In the genomic region with DNA sequence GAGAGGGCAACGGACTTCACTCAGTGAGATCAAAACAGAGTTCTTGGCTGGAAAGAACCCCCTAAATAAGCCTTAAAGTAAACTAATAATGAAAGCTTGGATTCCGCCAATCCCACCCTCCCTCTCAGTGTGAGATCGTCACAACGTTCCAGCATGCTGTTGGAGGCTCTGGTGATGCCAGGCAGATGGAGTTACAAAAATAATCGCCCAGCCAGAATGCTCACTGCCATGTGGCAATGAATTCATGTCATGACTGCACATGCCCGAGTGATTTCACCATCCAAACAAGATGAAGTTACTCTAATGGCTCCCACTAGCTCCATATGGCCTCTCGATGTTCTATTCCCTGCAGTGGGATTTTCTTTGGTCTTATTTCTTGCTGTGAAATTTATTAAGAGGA, we compare ENCODE assay signal across 23 cellular contexts.
DNase-seq lines count a peak whose midpoint lies in the region; ATAC-seq and TF ChIP-seq lines count a peak whose summit lies in the region.
"Had no signal": no experiment of that assay in that cellular context is flagged by ENCODE, and none has a peak within 500 bp of the region (broad histone marks: within the 10 kb centered on the region; RNA-seq: fewer than 3 reads in every experiment).

No MANE protein-coding gene starts in this region.

- no peak overlapping the region for H3K56ac ChIP-seq in mesendoderm (ENCODE audit: low read length)

- H3K9me3 Mint-ChIP-seq in activated T-helper 1 cell treated with anti-CD3 and anti-CD28 coated beads, Interleukin-12 subunit alpha, Interleukin-12 subunit beta, Interleukin-2, Interleukin-4 antibody, amounts not matched to agents 30 ng/mL and 10 ng/mL and 1 ng/mL, durations not matched to agents 14 hours and 24 hours and 36 hours, result peaks cover 6% of the 10 kb centered on the region
- H3K9me3 Mint-ChIP-seq: activated CD4-positive, alpha-beta memory T cell treated with anti-CD3 and anti-CD28 coated beads, Interleukin-2, amount 10 ng/mL, durations not matched to agents 7 days and 5 days; activated naive CD4-positive, alpha-beta T cell treated with anti-CD3 and anti-CD28 coated beads, Interleukin-2, amount 50 U/mL, for 24 hours; activated T-helper 2 cell treated with anti-CD3 and anti-CD28 coated beads, Interferon-gamma antibody, Interleukin-2, Interleukin-4, amounts not matched to agents 10 μg/mL and 5 μg/mL and 100 μg/mL, durations not matched to agents 14 hours and 24 hours and 36 hours; nephron had no signal

- H3K79me1 ChIP-seq in mesendoderm (ENCODE audit: low read length), result no peaks in the 10 kb centered on the region

- WGBS in mesendoderm (ENCODE audit: extremely low coverage, insufficient coverage, low lambda C conversion rate), result no CpG with 5 or more reads among the region's 7 CpGs

- H2AK5ac ChIP-seq in mesendoderm (ENCODE audit: low read length), result no peak overlapping the region

- H3K27me3 Mint-ChIP-seq in activated T-helper 1 cell treated with anti-CD3 and anti-CD28 coated beads, Interleukin-12 subunit alpha, Interleukin-12 subunit beta, Interleukin-2, Interleukin-4 antibody, amounts not matched to agents 30 ng/mL and 10 ng/mL and 1 ng/mL, durations not matched to agents 14 hours and 24 hours and 36 hours (ENCODE audit: insufficient read depth), result no peaks in the 10 kb centered on the region
- H3K27me3 Mint-ChIP-seq: activated CD4-positive, alpha-beta memory T cell treated with anti-CD3 and anti-CD28 coated beads, Interleukin-2, amount 10 ng/mL, durations not matched to agents 7 days and 5 days; activated naive CD4-positive, alpha-beta T cell treated with anti-CD3 and anti-CD28 coated beads, Interleukin-2, amount 50 U/mL, for 24 hours; T-helper 17 cell had no signal

- no peak overlapping the region for H3K4me3 Mint-ChIP-seq in activated T-helper 1 cell treated with anti-CD3 and anti-CD28 coated beads, Interleukin-12 subunit alpha, Interleukin-12 subunit beta, Interleukin-2, Interleukin-4 antibody, amounts not matched to agents 30 ng/mL and 10 ng/mL and 1 ng/mL, durations not matched to agents 14 hours and 24 hours and 36 hours
- H3K4me3 Mint-ChIP-seq: activated CD4-positive, alpha-beta memory T cell treated with anti-CD3 and anti-CD28 coated beads, Interleukin-2, amount 10 ng/mL, durations not matched to agents 7 days and 5 days; activated naive CD4-positive, alpha-beta T cell treated with anti-CD3 and anti-CD28 coated beads, Interleukin-2, amount 50 U/mL, for 24 hours; nephron; T-helper 17 cell had no signal

- no peak overlapping the region for H2BK120ac ChIP-seq in mesendoderm (ENCODE audit: low read depth, low read length)

- H3K36me3 Mint-ChIP-seq in activated T-helper 1 cell treated with anti-CD3 and anti-CD28 coated beads, Interleukin-12 subunit alpha, Interleukin-12 subunit beta, Interleukin-2, Interleukin-4 antibody, amounts not matched to agents 30 ng/mL and 10 ng/mL and 1 ng/mL, durations not matched to agents 14 hours and 24 hours and 36 hours (ENCODE audit: low read depth), result no peaks in the 10 kb centered on the region
- H3K36me3 Mint-ChIP-seq: activated naive CD4-positive, alpha-beta T cell treated with anti-CD3 and anti-CD28 coated beads, Interleukin-2, amount 50 U/mL, for 24 hours had no signal

- no peak overlapping the region for H3K4ac ChIP-seq in mesendoderm (ENCODE audit: low read depth, low read length)

- no peak for TF ChIP-seq CTCF in thoracic aorta (IDR thresholded peaks at IDR 0.05)

- H3K4me2 ChIP-seq in mesendoderm (ENCODE audit: low read length), result no peak overlapping the region
- H3K4me2 ChIP-seq: A549 had no signal

- H4K8ac ChIP-seq in mesendoderm (ENCODE audit: low read depth, low read length), result no peak overlapping the region

- H4K5ac ChIP-seq in mesendoderm (ENCODE audit: low read length), result no peak overlapping the region

- H3K4me3 ChIP-seq in thoracic aorta (peak overlapping the region; percentile 31), mesendoderm (ENCODE audit: low read length) (no peak overlapping the region)
- H3K4me3 ChIP-seq: A549, ovary had no signal

- H3K9me3 ChIP-seq in thoracic aorta, result no peaks in the 10 kb centered on the region
- H3K9me3 ChIP-seq: A549, ovary had no signal

- no peaks in the 10 kb centered on the region for H3K27me3 ChIP-seq in thoracic aorta (replicated peaks; ENCODE audit: insufficient read depth)
- H3K27me3 ChIP-seq in mesendoderm (ENCODE audit: insufficient read depth, low read length, poor library complexity), result no peaks in the 10 kb centered on the region
- H3K27me3 ChIP-seq: ovary had no signal

- H3K23ac ChIP-seq in mesendoderm (ENCODE audit: low read length), result no peak overlapping the region

- H3K27ac ChIP-seq in thoracic aorta (no peak overlapping the region), mesendoderm (ENCODE audit: low read depth, low read length) (no peak overlapping the region)
- H3K27ac ChIP-seq: A549, ovary, RWPE1 had no signal

- no peak overlapping the region for H2BK5ac ChIP-seq in mesendoderm (ENCODE audit: low read length)

- H3K9ac ChIP-seq in mesendoderm (ENCODE audit: low read length), result no peak overlapping the region

- no peak overlapping the region for H2BK15ac ChIP-seq in mesendoderm (replicated peaks; ENCODE audit: low read depth)

- DNase-seq in Right ventricle myocardium inferior (ENCODE audit: missing footprints) (no peak), cardiac septum (ENCODE audit: low spot score) (no peak), NCI-H446 (lab: John Stamatoyannopoulos, UW) (peak; percentile 78 to 92), fibroblast of gingiva (ENCODE audit: low read depth) (peak; percentile 75), thoracic aorta (ENCODE audit: low spot score) (no peak), mesendoderm (no peak)
- no peak for DNase-seq in activated T-helper 1 cell treated with anti-CD3 and anti-CD28 coated beads, Interleukin-12 subunit alpha, Interleukin-12 subunit beta, Interleukin-2, Interleukin-4 antibody, amounts not matched to agents 30 ng/mL and 10 ng/mL and 1 ng/mL, durations not matched to agents 14 hours and 24 hours and 36 hours (ENCODE audit: low spot score)
- DNase-seq: activated CD4-positive, alpha-beta memory T cell treated with anti-CD3 and anti-CD28 coated beads, Interleukin-2, amount 10 ng/mL, durations not matched to agents 7 days and 5 days; activated CD4-positive, alpha-beta T cell treated with anti-CD3 and anti-CD28 coated beads for 1 hour; aorta; NCI-H774; ovary; retina; stimulated activated CD4-positive, alpha-beta T cell treated with anti-CD3 and anti-CD28 coated beads, Interleukin-2, amount 100 ng/mL, for 24 hours; T-helper 17 cell had no signal

- H3K36me3 ChIP-seq in thoracic aorta (no peaks in the 10 kb centered on the region), mesendoderm (ENCODE audit: control insufficient read depth, insufficient read depth, low read length) (no peaks in the 10 kb centered on the region)
- H3K36me3 ChIP-seq: ovary had no signal

- H3K4me1 Mint-ChIP-seq in activated T-helper 1 cell treated with anti-CD3 and anti-CD28 coated beads, Interleukin-12 subunit alpha, Interleukin-12 subunit beta, Interleukin-2, Interleukin-4 antibody, amounts not matched to agents 30 ng/mL and 10 ng/mL and 1 ng/mL, durations not matched to agents 14 hours and 24 hours and 36 hours (ENCODE audit: low read depth), result no peaks in the 10 kb centered on the region
- H3K4me1 Mint-ChIP-seq: activated CD4-positive, alpha-beta memory T cell treated with anti-CD3 and anti-CD28 coated beads, Interleukin-2, amount 10 ng/mL, durations not matched to agents 7 days and 5 days; activated naive CD4-positive, alpha-beta T cell treated with anti-CD3 and anti-CD28 coated beads, Interleukin-2, amount 50 U/mL, for 24 hours; nephron; T-helper 17 cell had no signal

- no peak overlapping the region for H3K27ac Mint-ChIP-seq in activated T-helper 1 cell treated with anti-CD3 and anti-CD28 coated beads, Interleukin-12 subunit alpha, Interleukin-12 subunit beta, Interleukin-2, Interleukin-4 antibody, amounts not matched to agents 30 ng/mL and 10 ng/mL and 1 ng/mL, durations not matched to agents 14 hours and 24 hours and 36 hours
- H3K27ac Mint-ChIP-seq: activated CD4-positive, alpha-beta memory T cell treated with anti-CD3 and anti-CD28 coated beads, Interleukin-2, amount 10 ng/mL, durations not matched to agents 7 days and 5 days; activated naive CD4-positive, alpha-beta T cell treated with anti-CD3 and anti-CD28 coated beads, Interleukin-2, amount 50 U/mL, for 24 hours; activated T-helper 2 cell treated with anti-CD3 and anti-CD28 coated beads, Interferon-gamma antibody, Interleukin-2, Interleukin-4, amounts not matched to agents 10 μg/mL and 5 μg/mL and 100 μg/mL, durations not matched to agents 14 hours and 24 hours and 36 hours; nephron; T-helper 17 cell had no signal

- ATAC-seq in Right ventricle myocardium inferior, result peak; percentile 52
- no peak for ATAC-seq in thoracic aorta (ENCODE audit: insufficient number of reproducible peaks, low FRiP score, low read depth)
- ATAC-seq in HG02571 (IDR thresholded peaks at IDR 0.05; ENCODE audit: unreplicated experiment), result no peak
- ATAC-seq: A549, HCT116, SK-N-SH treated with all-trans-retinoic acid at 6 μM for 48 hours, T-helper 17 cell had no signal

- H3K4me1 ChIP-seq in thoracic aorta (ENCODE audit: control insufficient read depth in 1 of 2, low read depth in 2 of 2) (no peaks in the 10 kb centered on the region), mesendoderm (ENCODE audit: control insufficient read depth, low read depth, low read length) (no peaks in the 10 kb centered on the region)
- H3K4me1 ChIP-seq: A549 had no signal

- H3K18ac ChIP-seq in mesendoderm (ENCODE audit: low read length), result no peak overlapping the region

- intact Hi-C loops in Right ventricle myocardium inferior (cut with DNase I) (no loop called here), cardiac septum (cut with DNase I) (no loop called here)
- intact Hi-C loops in activated T-helper 1 cell treated with anti-CD3 and anti-CD28 coated beads, Interleukin-12 subunit alpha, Interleukin-12 subunit beta, Interleukin-2, Interleukin-4 antibody, amounts not matched to agents 30 ng/mL and 10 ng/mL and 1 ng/mL, durations not matched to agents 14 hours and 24 hours and 36 hours (cut with micrococcal nuclease), result no loop called here

- no peaks in the 10 kb centered on the region for H3K79me2 ChIP-seq in mesendoderm (ENCODE audit: control insufficient read depth, insufficient read depth, low read length)

Comparison
In these comparisons a context has a peak if more than half of its experiments do, and no peak if none do; other contexts are left out.
1. DNase-seq: peak in NCI-H446 (2 of 2) and fibroblast of gingiva (single experiment); none in Right ventricle myocardium inferior (single experiment), cardiac septum (single experiment), thoracic aorta (single experiment), mesendoderm (single experiment) and activated T-helper 1 cell treated with anti-CD3 and anti-CD28 coated beads, Interleukin-12 subunit alpha, Interleukin-12 subunit beta, Interleukin-2, Interleukin-4 antibody, amounts not matched to agents 30 ng/mL and 10 ng/mL and 1 ng/mL, durations not matched to agents 14 hours and 24 hours and 36 hours (single experiment).